Comparison of ENCODE assay signal across 1 cellular context in genomic region chr4:159003420-159004253, GRCh38.
TF ChIP-seq lines count a peak whose summit lies in the region.

No MANE protein-coding gene starts in this region.

TF ChIP-seq in K562, 482 proteins besides CTCF, POLR2A, EP300 and RAD21 (continued from another document and continues in another):
- no peak for TF ChIP-seq TSHZ1 (CRISPR knock-in tag; IDR thresholded peaks at IDR 0.05)
- TF ChIP-seq ATF3 (IDR thresholded peaks at IDR 0.05): peak; percentile 36
- no peak for TF ChIP-seq ATF3 (CRISPR knock-in tag; conservative IDR thresholded peaks at IDR 0.05)
- 0 out of 2 replicates have a peak, but pooled peaks have one; percentile 37 for TF ChIP-seq ILF3 (IDR thresholded peaks at IDR 0.05; ENCODE audit: borderline replicate concordance)
- no peak for TF ChIP-seq RERE (CRISPR knock-in tag; IDR thresholded peaks at IDR 0.05; ENCODE audit: borderline replicate concordance)
- TF ChIP-seq AFF4 (CRISPR knock-in tag; IDR thresholded peaks at IDR 0.05): no peak
- TF ChIP-seq MCM7 (IDR thresholded peaks at IDR 0.05): no peak
- TF ChIP-seq ZNF766 (CRISPR knock-in tag; conservative IDR thresholded peaks at IDR 0.05): peak; percentile 54; the same call in 1 of the 2 replicates
- no peak for TF ChIP-seq ZNF717 (CRISPR knock-in tag; IDR thresholded peaks at IDR 0.05)
- TF ChIP-seq NR3C1 (CRISPR knock-in tag; IDR thresholded peaks at IDR 0.05): no peak
- TF ChIP-seq NR2C1 (IDR thresholded peaks at IDR 0.05): peak; percentile 29; the same call in 1 of the 2 replicates
- TF ChIP-seq NR2C1 (tag; IDR thresholded peaks at IDR 0.05): no peak
- no peak for TF ChIP-seq ZNF740 (CRISPR knock-in tag; IDR thresholded peaks at IDR 0.05)
- peak in 1 of 2 experiments; percentile 68; a peak in 2 of 4 replicates for TF ChIP-seq ZNF740 (tag; IDR thresholded peaks at IDR 0.05)
- no peak for TF ChIP-seq ZC3H8 (IDR thresholded peaks at IDR 0.05)
- TF ChIP-seq SNIP1 (IDR thresholded peaks at IDR 0.05; ENCODE audit: low read depth): no peak
- peak; percentile 49; the same call in 1 of the 2 replicates for TF ChIP-seq PTTG1 (tag; IDR thresholded peaks at IDR 0.05; ENCODE audit: low read depth)
- no peak for TF ChIP-seq ELF2 (CRISPR knock-in tag; IDR thresholded peaks at IDR 0.05)
- peak; percentile 40 to 72; a peak in 1 of 4 replicates for TF ChIP-seq ARNT (IDR thresholded peaks at IDR 0.05)
- TF ChIP-seq ZNF407 (IDR thresholded peaks at IDR 0.05; ENCODE audit: low read depth): no peak
- TF ChIP-seq SIX5 (IDR thresholded peaks at IDR 0.05; ENCODE audit: borderline replicate concordance in 1 of 2, insufficient read depth in 1 of 2, low read depth in 1 of 2, low read length in 2 of 2): no peak
- TF ChIP-seq HMBOX1 (IDR thresholded peaks at IDR 0.05): peak; percentile 99
- no peak for TF ChIP-seq HIVEP1 (CRISPR knock-in tag; IDR thresholded peaks at IDR 0.05)
- TF ChIP-seq TAF9B (IDR thresholded peaks at IDR 0.05; ENCODE audit: partially characterized antibody): peak; percentile 41
- 0 out of 2 replicates have a peak, but pooled peaks have one; percentile 14 for TF ChIP-seq DEAF1 (CRISPR knock-in tag; IDR thresholded peaks at IDR 0.05)
- TF ChIP-seq SMAD3 (CRISPR knock-in tag; conservative IDR thresholded peaks at IDR 0.05): 0 out of 2 replicates have a peak, but pooled peaks have one; percentile 37
- peak; percentile 62 for TF ChIP-seq RBBP5 (IDR thresholded peaks at IDR 0.05; ENCODE audit: borderline replicate concordance, insufficient read depth, low read length, poor library complexity, severe bottlenecking)
- no peak for TF ChIP-seq EGR1 (conservative IDR thresholded peaks at IDR 0.05)
